Comparison of ENCODE assay signal across 18 cellular contexts in the genomic region with DNA sequence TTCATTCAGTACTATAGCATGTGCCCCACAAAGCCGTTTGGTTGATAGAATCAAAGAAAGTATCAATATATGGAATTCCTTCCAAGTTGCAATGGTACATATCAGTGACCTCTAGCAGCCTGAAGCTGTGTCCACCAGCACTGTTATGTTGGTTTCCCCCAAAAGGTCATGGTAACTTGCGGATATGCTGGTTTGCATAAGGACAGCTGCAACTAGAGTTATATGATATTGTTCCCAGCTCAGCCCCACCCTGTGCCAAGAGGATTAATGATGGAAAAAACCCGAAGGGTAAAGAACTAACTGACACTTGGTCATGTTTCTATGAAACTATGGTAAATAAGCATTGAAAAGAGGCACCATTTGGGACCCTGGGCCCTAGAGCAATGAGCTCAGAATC.
DNase-seq lines count a peak whose midpoint lies in the region; ATAC-seq, FAIRE-seq and TF ChIP-seq lines count a peak whose summit lies in the region.
"Had no signal": no experiment of that assay in that cellular context is flagged by ENCODE, and none has a peak within 500 bp of the region (broad histone marks: within the 10 kb centered on the region; RNA-seq: fewer than 3 reads in every experiment).

No MANE protein-coding gene starts in this region.

- H3K9ac ChIP-seq in keratinocyte (ENCODE audit: control insufficient read depth, extremely low read depth, insufficient read depth, low read length): no peak overlapping the region

- TF ChIP-seq EP300 in suprapubic skin (IDR thresholded peaks at IDR 0.05): no peak

- H3K9me1 ChIP-seq in keratinocyte (ENCODE audit: control insufficient read depth, extremely low read depth, insufficient read depth, low read length): no peaks in the 10 kb centered on the region

- H3K27me3 ChIP-seq in keratinocyte (ENCODE audit: control insufficient read depth, extremely low read depth, insufficient read depth, low read length): no peaks in the 10 kb centered on the region
- H3K27me3 ChIP-seq in suprapubic skin: no peaks in the 10 kb centered on the region
- H3K27me3 ChIP-seq in Peyer's patch: no peaks in the 10 kb centered on the region
- H3K27me3 ChIP-seq: spleen, upper lobe of left lung had no signal

- TF ChIP-seq POLR2A in suprapubic skin (IDR thresholded peaks at IDR 0.05): no peak
- TF ChIP-seq POLR2A in Peyer's patch (IDR thresholded peaks at IDR 0.05): no peak

- H4K20me1 ChIP-seq in keratinocyte (ENCODE audit: control insufficient read depth, extremely low read depth, insufficient read depth, low read length): no peaks in the 10 kb centered on the region

- no peak overlapping the region for H2AFZ ChIP-seq in keratinocyte (ENCODE audit: control insufficient read depth, low read length)

- H3K4me2 ChIP-seq in keratinocyte (ENCODE audit: control insufficient read depth, extremely low read depth, insufficient read depth, low read depth, low read length): peak overlapping the region; percentile 60

- H3K36me3 ChIP-seq in keratinocyte (ENCODE audit: control insufficient read depth in 2 of 2, extremely low read depth in 1 of 2, insufficient read depth in 2 of 2, low read length in 2 of 2) (no peaks in the 10 kb centered on the region), suprapubic skin (no peaks in the 10 kb centered on the region), Peyer's patch (no peaks in the 10 kb centered on the region)
- H3K36me3 ChIP-seq: spleen, upper lobe of left lung had no signal

- WGBS in suprapubic skin: 36% methylated on average over 3 of the region's 3 CpGs

- no peak overlapping the region for H3K4me3 ChIP-seq in keratinocyte (ENCODE audit: control insufficient read depth in 2 of 3, extremely low read depth in 1 of 3, insufficient read depth in 2 of 3, low read depth in 1 of 3, low read length in 3 of 3)
- no peak overlapping the region for H3K4me3 ChIP-seq in suprapubic skin
- H3K4me3 ChIP-seq in Peyer's patch: no peak overlapping the region
- H3K4me3 ChIP-seq: SK-N-MC, spleen, upper lobe of left lung had no signal

- DNase-seq in DMS 273 (lab: John Stamatoyannopoulos, UW; ENCODE audit: unreplicated experiment) (peak; percentile 29), DMS 273 treated with DMSO at 0.1 percent for 48 hours (lab: John Stamatoyannopoulos, UW) (no peak), RPMI7951 (ENCODE audit: low read depth) (peak; percentile 67), keratinocyte (ENCODE audit: low read depth, low spot score) (no peak), suprapubic skin (ENCODE audit: low spot score in 2 of 2) (no peak), Peyer's patch (no peak), C1 segment of cervical spinal cord (lab: John Stamatoyannopoulos, UW) (no peak)
- DNase-seq: 8988T; cerebellar nuclear complex; H7; Karpas-422; NCI-H187; spleen; stimulated activated naive B cell treated with anti-CD40 and anti-IgM and Interleukin-4, amounts not matched to agents 10 μg/mL and 1 μg/mL and 100 μg/mL, for 72 hours; upper lobe of left lung had no signal

- dilution Hi-C loops in keratinocyte (cut with MboI; ENCODE audit: extremely low pct_ligation_motif_present, low sequenced_read_pairs): no loop called here

- FAIRE-seq in keratinocyte (lab: Jason Lieb, UNC): no peak

- H3K9me3 ChIP-seq in keratinocyte (ENCODE audit: control insufficient read depth, low read depth, low read length) (no peaks in the 10 kb centered on the region), suprapubic skin (no peaks in the 10 kb centered on the region), Peyer's patch (no peaks in the 10 kb centered on the region)
- H3K9me3 ChIP-seq: spleen, upper lobe of left lung had no signal

- TF ChIP-seq CTCF in keratinocyte (optimal IDR thresholded peaks at IDR 0.05 in 1 of 3, IDR thresholded peaks at IDR 0.05 in 1 of 3, conservative IDR thresholded peaks at IDR 0.05 in 1 of 3; ENCODE audit: extremely low read depth in 1 of 3, insufficient read depth in 2 of 3, low read length in 3 of 3): no peak
- TF ChIP-seq CTCF in suprapubic skin (IDR thresholded peaks at IDR 0.05): no peak
- no peak for TF ChIP-seq CTCF in Peyer's patch (IDR thresholded peaks at IDR 0.05)

- H3K4me1 ChIP-seq in keratinocyte (ENCODE audit: control insufficient read depth, extremely low read depth, insufficient read depth, low read length) (peaks cover 48% of the 10 kb centered on the region), suprapubic skin (peaks cover 61% of the 10 kb centered on the region), Peyer's patch (peaks cover 0 to 17% (median 8%) of the 10 kb centered on the region in 4 donors)

- ATAC-seq in GM18873 (IDR thresholded peaks at IDR 0.05; ENCODE audit: low FRiP score, unreplicated experiment): no peak
- ATAC-seq: activated CD4-positive, CD25-positive, alpha-beta regulatory T cell treated with anti-CD3 and anti-CD28 coated beads, Interleukin-2, amount 50 U/mL, for 24 hours; stimulated activated naive B cell treated with anti-CD40 and anti-IgM and Interleukin-4, amounts not matched to agents 10 μg/mL and 1 μg/mL and 100 μg/mL, for 72 hours had no signal

- H3K79me2 ChIP-seq in keratinocyte (ENCODE audit: control insufficient read depth, insufficient read depth, low read length): no peaks in the 10 kb centered on the region

- H3K27ac ChIP-seq in keratinocyte (ENCODE audit: control insufficient read depth, insufficient read depth, low read length): peak overlapping the region; percentile 88
- peak overlapping the region; percentile 65 for H3K27ac ChIP-seq in suprapubic skin
- peak overlapping the region in 2 of 4 donors; percentile 17 to 36 for H3K27ac ChIP-seq in Peyer's patch
- H3K27ac ChIP-seq: SK-N-MC, spleen had no signal

Comparison
In these comparisons a context has a peak if more than half of its experiments do, and no peak if none do; other contexts are left out.
1. DNase-seq: peak in DMS 273 (single experiment) and RPMI7951 (single experiment); none in DMS 273 treated with DMSO at 0.1 percent for 48 hours (single experiment), keratinocyte (single experiment), suprapubic skin (0 of 2), Peyer's patch (0 of 3) and C1 segment of cervical spinal cord (0 of 14).